In genomic region chr2:20222769-20223344, GRCh38 we compare ENCODE assay signal across 1 cellular context.
TF ChIP-seq lines count a peak whose summit lies in the region.

No MANE protein-coding gene starts in this region.

TF ChIP-seq in SK-N-SH treated with all-trans-retinoic acid at 6 μM for 48 hours, 23 proteins besides CTCF, POLR2A, EP300 and RAD21 (continued from another document):
- no peak for TF ChIP-seq CREB5 (CRISPR knock-in tag; IDR thresholded peaks at IDR 0.05; ENCODE audit: low read depth)
- no peak for TF ChIP-seq CSDC2 (CRISPR knock-in tag; IDR thresholded peaks at IDR 0.05)
- no peak for TF ChIP-seq RARB (CRISPR knock-in tag; IDR thresholded peaks at IDR 0.05)
- TF ChIP-seq BACH2 (CRISPR knock-in tag; IDR thresholded peaks at IDR 0.05; ENCODE audit: borderline replicate concordance): no peak
- no peak for TF ChIP-seq ARNTL (CRISPR knock-in tag; IDR thresholded peaks at IDR 0.05; ENCODE audit: borderline replicate concordance, low read depth)
- no peak for TF ChIP-seq OSR1 (CRISPR knock-in tag; IDR thresholded peaks at IDR 0.05)
- no peak for TF ChIP-seq TCF4 (CRISPR knock-in tag; IDR thresholded peaks at IDR 0.05; ENCODE audit: borderline replicate concordance)
- TF ChIP-seq GLIS3 (CRISPR knock-in tag; IDR thresholded peaks at IDR 0.05): no peak
- TF ChIP-seq CSRNP3 (CRISPR knock-in tag; IDR thresholded peaks at IDR 0.05): no peak
